ENCODE assay signal across 16 cellular contexts in genomic region chr9:92425578-92425977, GRCh38. TPM values are rescaled to one million over a fixed set of nuclear protein-coding genes. Genes with fewer than 3 reads are reported as not detected.
DNase-seq lines count a peak whose midpoint lies in the region; ATAC-seq and TF ChIP-seq lines count a peak whose summit lies in the region.
"Had no signal": no experiment of that assay in that cellular context is flagged by ENCODE, and none has a peak within 500 bp of the region (broad histone marks: within the 10 kb centered on the region; RNA-seq: fewer than 3 reads in every experiment).

No MANE protein-coding gene starts in this region.

- no peaks in the 10 kb centered on the region for H3K27me3 ChIP-seq in hepatocyte
- H3K27me3 ChIP-seq: tibial nerve had no signal

- H3K4me3 Mint-ChIP-seq in brain (peak overlapping the region in 2 of 5 experiments; percentile 26 to 30), type B pancreatic cell (no peak overlapping the region)
- H3K4me3 Mint-ChIP-seq: effector memory CD8-positive, alpha-beta T cell had no signal

- H3K27ac ChIP-seq in hepatocyte = peak overlapping the region; percentile 65

- H3K4me1 Mint-ChIP-seq in brain (peaks cover 31% of the 10 kb centered on the region), type B pancreatic cell (ENCODE audit: unreplicated experiment) (peaks cover 18% of the 10 kb centered on the region)

- H3K9me3 Mint-ChIP-seq in brain (no peaks in the 10 kb centered on the region), type B pancreatic cell (no peaks in the 10 kb centered on the region)
- H3K9me3 Mint-ChIP-seq: effector memory CD8-positive, alpha-beta T cell; naive B cell had no signal

- H3K9me3 ChIP-seq in hepatocyte (ENCODE audit: low read depth) = no peaks in the 10 kb centered on the region
- H3K9me3 ChIP-seq: tibial nerve had no signal

- peak overlapping the region; percentile 3 for H3K4me2 ChIP-seq in hepatocyte

- H3K36me3 Mint-ChIP-seq in brain (no peaks in the 10 kb centered on the region), type B pancreatic cell (no peaks in the 10 kb centered on the region)
- H3K36me3 Mint-ChIP-seq: naive B cell had no signal

- no peak overlapping the region for H3K4me3 ChIP-seq in hepatocyte
- H3K4me3 ChIP-seq: tibial nerve had no signal

- no peaks in the 10 kb centered on the region for H4K20me1 ChIP-seq in hepatocyte (ENCODE audit: insufficient read depth, poor library complexity, severe bottlenecking)

- no peaks in the 10 kb centered on the region for H3K9me2 ChIP-seq in hepatocyte (replicated peaks; ENCODE audit: insufficient read depth)

- ATAC-seq in HG03342 (IDR thresholded peaks at IDR 0.05; ENCODE audit: unreplicated experiment) (no peak), GM18907 (IDR thresholded peaks at IDR 0.05; ENCODE audit: unreplicated experiment) (no peak)
- ATAC-seq: effector memory CD8-positive, alpha-beta T cell had no signal

- TF ChIP-seq CTCF in brain (conservative IDR thresholded peaks at IDR 0.05) = no peak
- TF ChIP-seq CTCF in hepatocyte (IDR thresholded peaks at IDR 0.05; ENCODE audit: poor library complexity) = no peak
- no peak for TF ChIP-seq CTCF in type B pancreatic cell (conservative IDR thresholded peaks at IDR 0.05)

- peaks cover 8% of the 10 kb centered on the region for H3K4me1 ChIP-seq in hepatocyte (ENCODE audit: insufficient read depth)

- H3K27ac Mint-ChIP-seq in brain (peak overlapping the region; percentile 29 to 95 (median 69)), type B pancreatic cell (peak overlapping the region; percentile 48)
- H3K27ac Mint-ChIP-seq: effector memory CD8-positive, alpha-beta T cell had no signal

- H3K36me3 ChIP-seq in hepatocyte (replicated peaks; ENCODE audit: insufficient read depth, low read depth) = no peaks in the 10 kb centered on the region

- peak; percentile 37 for DNase-seq in NCI-H2171 treated with DMSO at 0.1 percent for 48 hours (lab: John Stamatoyannopoulos, UW)
- no peak for DNase-seq in NCI-H2171 (lab: John Stamatoyannopoulos, UW)
- peak; percentile 11 for DNase-seq in hepatocyte (ENCODE audit: low spot score)
- no peak for DNase-seq in type B pancreatic cell (ENCODE audit: extremely low spot score, unreplicated experiment)
- no peak for DNase-seq in NCI-H187 treated with DMSO at 0.1 percent for 48 hours (lab: John Stamatoyannopoulos, UW)
- DNase-seq: 8988T; activated effector memory CD4-positive, alpha-beta T cell treated with Interleukin-2 at 50 U/mL for 16 hours; COR-L47; effector memory CD8-positive, alpha-beta T cell; naive B cell had no signal

- H3K27me3 Mint-ChIP-seq in brain (no peaks in the 10 kb centered on the region), type B pancreatic cell (no peaks in the 10 kb centered on the region)
- H3K27me3 Mint-ChIP-seq: naive B cell had no signal

- 20% methylated on average over 1 of the region's 1 CpG for WGBS in hepatocyte (ENCODE audit: low lambda C conversion rate, missing lambda C conversion rate)

- no peak overlapping the region for H2AFZ ChIP-seq in hepatocyte

- H3K79me2 ChIP-seq in hepatocyte = no peaks in the 10 kb centered on the region

RNA-seq across cellular contexts. Expression of gene OMD, which starts 1.3 kb away (rescaled TPM):
- polyA plus RNA-seq in brain (ENCODE audit: insufficient read depth, low read depth, low replicate concordance) (0.34 TPM), hepatocyte (0.18 and 0.47 TPM in 2 replicates)
- total RNA-seq in hepatocyte (0.17 and 0.28 TPM in 2 replicates), type B pancreatic cell (ENCODE audit: low replicate concordance) (not detected in 2 replicates)
- total RNA-seq: activated CD8-positive, alpha-beta memory T cell treated with anti-CD3 and anti-CD28 coated beads for 36 hours; renal cortical epithelial cell had no signal

RNA-seq across cellular contexts. Expression of gene OGN, which starts 21.2 kb away (rescaled TPM):
- polyA plus RNA-seq in brain (ENCODE audit: insufficient read depth, low read depth, low replicate concordance) (2.1 TPM), hepatocyte (12.6 and 16.7 TPM in 2 replicates)
- total RNA-seq in hepatocyte (43.5 and 56.6 TPM in 2 replicates), type B pancreatic cell (ENCODE audit: low replicate concordance) (2.8 TPM in 1 of 2 replicates, not detected in the other)
- total RNA-seq: activated CD8-positive, alpha-beta memory T cell treated with anti-CD3 and anti-CD28 coated beads for 36 hours; renal cortical epithelial cell had no signal

RNA-seq across cellular contexts. Expression of gene ASPN, which starts 56.7 kb away (rescaled TPM):
- polyA plus RNA-seq in brain (ENCODE audit: insufficient read depth, low read depth, low replicate concordance) = 0.14 TPM
- 33.6 and 35.3 TPM in 2 replicates for total RNA-seq in hepatocyte
- 12.5 and 14.0 TPM in 2 replicates for polyA plus RNA-seq in hepatocyte
- total RNA-seq in type B pancreatic cell (ENCODE audit: low replicate concordance) = 1.3 TPM in 1 of 2 replicates, not detected in the other
- total RNA-seq: activated CD8-positive, alpha-beta memory T cell treated with anti-CD3 and anti-CD28 coated beads for 36 hours; renal cortical epithelial cell had no signal

Comparison
In these comparisons a context has a peak if more than half of its experiments do, and no peak if none do; other contexts are left out.
1. DNase-seq: peak in NCI-H2171 treated with DMSO at 0.1 percent for 48 hours (single experiment) and hepatocyte (single experiment); none in NCI-H2171 (single experiment), type B pancreatic cell (single experiment) and NCI-H187 treated with DMSO at 0.1 percent for 48 hours (single experiment).
2. RNA of gene OGN, which starts 21.2 kb away (total RNA-seq): 43.5 to 56.6 TPM in hepatocyte; 2.8 TPM in type B pancreatic cell; every median in the first group is over 10 times any median in the second.
3. RNA of gene ASPN, which starts 56.7 kb away (total RNA-seq): 33.6 to 35.3 TPM in hepatocyte; 1.3 TPM in type B pancreatic cell; every median in the first group is over 10 times any median in the second.